Comparison of ENCODE assay signal across 26 cellular contexts in genomic region chr6:62903263-62903662, GRCh38.
"Had no signal": no experiment of that assay in that cellular context is flagged by ENCODE, and none has a peak within 500 bp of the region (broad histone marks: within the 10 kb centered on the region; RNA-seq: fewer than 3 reads in every experiment).

No MANE protein-coding gene starts in this region.

- FAIRE-seq: endometrium, islet of Langerhans, keratinocyte had no signal

- DNase-seq: colonic mucosa; cortex of kidney; effector CD8-positive, alpha-beta T cell; effector memory CD8-positive, alpha-beta T cell; endodermal cell; erythroblast; esophagus squamous epithelium; foreskin fibroblast; foreskin melanocyte; gastrocnemius medialis; glutamatergic neuron; head of caudate nucleus; heart right ventricle; hippocampal formation; left cardiac atrium; left lung; left ventricle myocardium superior; lower lobe of right lung; mesenchymal stem cell; mucosa of descending colon; naive B cell had no signal

- ATAC-seq: effector memory CD8-positive, alpha-beta T cell; esophagus mucosa; gastrocnemius medialis; heart right ventricle; left cardiac atrium; left lung; left ventricle myocardium superior; lower lobe of right lung; mucosa of descending colon had no signal

- H3K9me3 ChIP-seq: colonic mucosa, esophagus squamous epithelium, gastrocnemius medialis, left lung, lower lobe of right lung, mucosa of descending colon had no signal

- H3K27me3 ChIP-seq: colonic mucosa, esophagus squamous epithelium, gastrocnemius medialis, heart right ventricle, left lung had no signal

- H3K4me1 ChIP-seq: colonic mucosa, esophagus squamous epithelium, gastrocnemius medialis, heart right ventricle, left lung, lower lobe of right lung had no signal

- H3K36me3 ChIP-seq: colonic mucosa, esophagus squamous epithelium, gastrocnemius medialis, heart right ventricle, left lung, lower lobe of right lung had no signal

- H3K27ac ChIP-seq: colonic mucosa, epithelial cell of prostate, esophagus squamous epithelium, gastrocnemius medialis, heart right ventricle, left lung, lower lobe of right lung had no signal

- H3K4me3 ChIP-seq: colonic mucosa, esophagus squamous epithelium, gastrocnemius medialis, heart right ventricle, left lung, lower lobe of right lung, mucosa of descending colon had no signal
